Comparison of ENCODE assay signal across 23 cellular contexts in genomic region chr2:46885376-46885775, GRCh38. TPM values are rescaled to one million over a fixed set of nuclear protein-coding genes. Genes with fewer than 3 reads are reported as not detected.
DNase-seq lines count a peak whose midpoint lies in the region; ATAC-seq and TF ChIP-seq lines count a peak whose summit lies in the region.
"Had no signal": no experiment of that assay in that cellular context is flagged by ENCODE, and none has a peak within 500 bp of the region (broad histone marks: within the 10 kb centered on the region; RNA-seq: fewer than 3 reads in every experiment).

No MANE protein-coding gene starts in this region.

- H3K4me1 ChIP-seq in ascending aorta (peaks cover 3 to 10% of the 10 kb centered on the region in 2 donors), smooth muscle cell (ENCODE audit: low read depth) (peaks cover 7% of the 10 kb centered on the region), upper lobe of right lung (peaks cover 8% of the 10 kb centered on the region)
- H3K4me1 ChIP-seq: right lobe of liver had no signal

- POLR2A ChIA-PET in activated CD4-positive, alpha-beta T cell treated with anti-CD3 and anti-CD28 coated beads, Interleukin-2, amount 10 ng/mL, durations not matched to agents 7 days and 5 days (lab: Charles Lee): no interaction called here

- no peaks in the 10 kb centered on the region for H3K9me3 Mint-ChIP-seq in activated CD4-positive, alpha-beta T cell treated with anti-CD3 and anti-CD28 coated beads, Interleukin-2, amount 10 ng/mL, durations not matched to agents 7 days and 5 days
- H3K9me3 Mint-ChIP-seq: activated B cell treated with CpG ODN at 0.5 μM for 24 hours; naive thymus-derived CD8-positive, alpha-beta T cell; stimulated activated naive CD8-positive, alpha-beta T cell treated with anti-CD3 and anti-CD28 coated beads, Interleukin-15, Interleukin-2, amounts not matched to agents 100 ng/mL and 50 ng/mL, for 24 hours; type B pancreatic cell had no signal

- H3K27ac Mint-ChIP-seq in activated CD4-positive, alpha-beta T cell treated with anti-CD3 and anti-CD28 coated beads, Interleukin-2, amount 10 ng/mL, durations not matched to agents 7 days and 5 days: no peak overlapping the region
- H3K27ac Mint-ChIP-seq: activated B cell treated with CpG ODN at 0.5 μM for 24 hours; B cell; naive thymus-derived CD8-positive, alpha-beta T cell; stimulated activated naive CD8-positive, alpha-beta T cell treated with anti-CD3 and anti-CD28 coated beads, Interleukin-15, Interleukin-2, amounts not matched to agents 100 ng/mL and 50 ng/mL, for 24 hours; type B pancreatic cell had no signal

- H3K79me2 ChIP-seq in smooth muscle cell (ENCODE audit: low read depth): no peaks in the 10 kb centered on the region
- H3K79me2 ChIP-seq: parathyroid adenoma had no signal

- intact Hi-C loops in ascending aorta (cut with DNase I): no loop called here
- intact Hi-C loops in upper lobe of right lung (cut with DNase I): no loop called here

- peak overlapping the region; percentile 54 for H2AFZ ChIP-seq in smooth muscle cell (ENCODE audit: low read depth)
- H2AFZ ChIP-seq: parathyroid adenoma had no signal

- H3K27ac ChIP-seq in ascending aorta: peak overlapping the region; percentile 62 to 71
- peak overlapping the region; percentile 36 for H3K27ac ChIP-seq in smooth muscle cell (ENCODE audit: low read depth)
- no peak overlapping the region for H3K27ac ChIP-seq in upper lobe of right lung
- H3K27ac ChIP-seq: dorsolateral prefrontal cortex, parathyroid adenoma, right lobe of liver had no signal

- no peaks in the 10 kb centered on the region for H3K27me3 ChIP-seq in ascending aorta
- H3K27me3 ChIP-seq in smooth muscle cell (ENCODE audit: low read depth): no peaks in the 10 kb centered on the region
- no peaks in the 10 kb centered on the region for H3K27me3 ChIP-seq in upper lobe of right lung
- H3K27me3 ChIP-seq: dorsolateral prefrontal cortex, right lobe of liver had no signal

- H3K9ac ChIP-seq in smooth muscle cell (ENCODE audit: low read depth): no peak overlapping the region
- H3K9ac ChIP-seq: parathyroid adenoma had no signal

- H3K36me3 ChIP-seq in ascending aorta (no peaks in the 10 kb centered on the region), smooth muscle cell (ENCODE audit: low read depth) (no peaks in the 10 kb centered on the region), upper lobe of right lung (no peaks in the 10 kb centered on the region)
- H3K36me3 ChIP-seq: right lobe of liver had no signal

- 86% methylated on average over 4 of the region's 4 CpGs for WGBS in smooth muscle cell (ENCODE audit: low lambda C conversion rate)

- H3K4me2 ChIP-seq in smooth muscle cell: no peak overlapping the region

- TF ChIP-seq CTCF in ascending aorta (IDR thresholded peaks at IDR 0.05): no peak
- TF ChIP-seq CTCF in smooth muscle cell (IDR thresholded peaks at IDR 0.05; ENCODE audit: borderline replicate concordance, insufficient read depth, poor library complexity, severe bottlenecking): no peak
- TF ChIP-seq CTCF in upper lobe of right lung (IDR thresholded peaks at IDR 0.05): no peak

- H3K36me3 Mint-ChIP-seq in activated CD4-positive, alpha-beta T cell treated with anti-CD3 and anti-CD28 coated beads, Interleukin-2, amount 10 ng/mL, durations not matched to agents 7 days and 5 days (ENCODE audit: low read depth): no peaks in the 10 kb centered on the region
- H3K36me3 Mint-ChIP-seq: naive thymus-derived CD8-positive, alpha-beta T cell; type B pancreatic cell had no signal

- CTCF ChIA-PET in activated CD4-positive, alpha-beta T cell treated with anti-CD3 and anti-CD28 coated beads, Interleukin-2, amount 10 ng/mL, durations not matched to agents 7 days and 5 days (lab: Charles Lee): interaction anchor here (1.4 kb wide), 1 partner anchor 11 kb away, joined by 4 read pairs; no protein-coding TSS in a partner anchor

- H3K9me3 ChIP-seq in ascending aorta (no peaks in the 10 kb centered on the region), smooth muscle cell (replicated peaks; ENCODE audit: low read depth) (no peaks in the 10 kb centered on the region), upper lobe of right lung (no peaks in the 10 kb centered on the region)
- H3K9me3 ChIP-seq: right lobe of liver had no signal

- ATAC-seq in upper lobe of right lung: no peak
- no peak for ATAC-seq in GM18505 (IDR thresholded peaks at IDR 0.05; ENCODE audit: unreplicated experiment)
- ATAC-seq: naive thymus-derived CD8-positive, alpha-beta T cell; right lobe of liver had no signal

- no peaks in the 10 kb centered on the region for H3K4me1 Mint-ChIP-seq in activated CD4-positive, alpha-beta T cell treated with anti-CD3 and anti-CD28 coated beads, Interleukin-2, amount 10 ng/mL, durations not matched to agents 7 days and 5 days
- H3K4me1 Mint-ChIP-seq: activated B cell treated with CpG ODN at 0.5 μM for 24 hours, B cell had no signal

- no peak for TF ChIP-seq POLR2A in GM18505 (IDR thresholded peaks at IDR 0.05; ENCODE audit: borderline replicate concordance, extremely low read depth, insufficient read depth, insufficient read length)

- peak; percentile 90 for DNase-seq in EH (ENCODE audit: low read depth)
- no peak for DNase-seq in ascending aorta (ENCODE audit: low spot score in 2 of 2)
- DNase-seq in fibroblast of peridontal ligament (ENCODE audit: extremely low read depth): peak; percentile 91
- no peak for DNase-seq in smooth muscle cell (lab: John Stamatoyannopoulos, UW; ENCODE audit: unreplicated experiment)
- no peak for DNase-seq in upper lobe of right lung
- DNase-seq in activated CD4-positive, alpha-beta T cell treated with anti-CD3 and anti-CD28 coated beads, Interleukin-2, amount 10 ng/mL, durations not matched to agents 7 days and 5 days: no peak
- DNase-seq in NCI-H146 treated with DMSO at 0.1 percent for 48 hours (lab: John Stamatoyannopoulos, UW; ENCODE audit: unreplicated experiment): no peak
- DNase-seq: activated B cell treated with CpG ODN at 0.5 μM for 24 hours; activated naive CD4-positive, alpha-beta T cell treated with anti-CD3 and anti-CD28 coated beads, Interleukin-2, amount 50 U/mL, for 16 hours; activated T-cell treated with anti-CD3 and anti-CD28 coated beads, Interleukin-2, amount 50 U/mL, for 48 hours; dorsolateral prefrontal cortex; Kasumi-1; naive thymus-derived CD8-positive, alpha-beta T cell; NCI-H1092; NCI-H2029 treated with DMSO at 0.1 percent for 48 hours; right lobe of liver; stimulated activated CD4-positive, alpha-beta T cell treated with anti-CD3 and anti-CD28 coated beads, Interleukin-2, amount 100 ng/mL, for 48 hours; T-helper 9 cell had no signal

- no peaks in the 10 kb centered on the region for H3F3A ChIP-seq in smooth muscle cell (ENCODE audit: low read depth)

- peaks cover 21% of the 10 kb centered on the region for H3K27me3 Mint-ChIP-seq in activated CD4-positive, alpha-beta T cell treated with anti-CD3 and anti-CD28 coated beads, Interleukin-2, amount 10 ng/mL, durations not matched to agents 7 days and 5 days
- H3K27me3 Mint-ChIP-seq: activated B cell treated with CpG ODN at 0.5 μM for 24 hours, type B pancreatic cell had no signal

- H3K4me3 ChIP-seq in ascending aorta: no peak overlapping the region
- no peak overlapping the region for H3K4me3 ChIP-seq in smooth muscle cell
- no peak overlapping the region for H3K4me3 ChIP-seq in upper lobe of right lung
- H3K4me3 ChIP-seq: dorsolateral prefrontal cortex, right lobe of liver had no signal

- H3K4me3 Mint-ChIP-seq in activated CD4-positive, alpha-beta T cell treated with anti-CD3 and anti-CD28 coated beads, Interleukin-2, amount 10 ng/mL, durations not matched to agents 7 days and 5 days: no peak overlapping the region
- H3K4me3 Mint-ChIP-seq: activated B cell treated with CpG ODN at 0.5 μM for 24 hours; B cell; naive thymus-derived CD8-positive, alpha-beta T cell; stimulated activated naive CD8-positive, alpha-beta T cell treated with anti-CD3 and anti-CD28 coated beads, Interleukin-15, Interleukin-2, amounts not matched to agents 100 ng/mL and 50 ng/mL, for 24 hours; type B pancreatic cell had no signal

- no peaks in the 10 kb centered on the region for H4K20me1 ChIP-seq in smooth muscle cell (ENCODE audit: low read depth)

RNA-seq across cellular contexts. Expression of gene MCFD2, which starts 30.2 kb away (rescaled TPM):
- total RNA-seq in ascending aorta (171 TPM), smooth muscle cell (167 and 232 TPM in 2 replicates), upper lobe of right lung (104 TPM)
- 100 and 107 TPM in 2 replicates for polyA plus RNA-seq in smooth muscle cell
- total RNA-seq in activated CD4-positive, alpha-beta T cell treated with anti-CD3 and anti-CD28 coated beads, Interleukin-2, amount 10 ng/mL, durations not matched to agents 7 days and 5 days: 10 to 100 TPM; 48.3 to 52.6 TPM

RNA-seq across cellular contexts. Expression of gene TTC7A, which starts 55.6 kb away (rescaled TPM):
- total RNA-seq in ascending aorta: 181 TPM
- total RNA-seq in smooth muscle cell: 10.2 and 10.6 TPM in 2 replicates
- 10.1 and 12.8 TPM in 2 replicates for polyA plus RNA-seq in smooth muscle cell
- total RNA-seq in upper lobe of right lung: 45.5 TPM
- total RNA-seq in activated CD4-positive, alpha-beta T cell treated with anti-CD3 and anti-CD28 coated beads, Interleukin-2, amount 10 ng/mL, durations not matched to agents 7 days and 5 days: 10 to 100 TPM; 61.2 to 61.5 TPM

Comparison
In these comparisons a context has a peak if more than half of its experiments do, and no peak if none do; other contexts are left out.
1. DNase-seq: peak in EH (single experiment) and fibroblast of peridontal ligament (single experiment); none in ascending aorta (0 of 2), smooth muscle cell (single experiment), upper lobe of right lung (single experiment), activated CD4-positive, alpha-beta T cell treated with anti-CD3 and anti-CD28 coated beads, Interleukin-2, amount 10 ng/mL, durations not matched to agents 7 days and 5 days (single experiment) and NCI-H146 treated with DMSO at 0.1 percent for 48 hours (single experiment).